In the genomic region with DNA sequence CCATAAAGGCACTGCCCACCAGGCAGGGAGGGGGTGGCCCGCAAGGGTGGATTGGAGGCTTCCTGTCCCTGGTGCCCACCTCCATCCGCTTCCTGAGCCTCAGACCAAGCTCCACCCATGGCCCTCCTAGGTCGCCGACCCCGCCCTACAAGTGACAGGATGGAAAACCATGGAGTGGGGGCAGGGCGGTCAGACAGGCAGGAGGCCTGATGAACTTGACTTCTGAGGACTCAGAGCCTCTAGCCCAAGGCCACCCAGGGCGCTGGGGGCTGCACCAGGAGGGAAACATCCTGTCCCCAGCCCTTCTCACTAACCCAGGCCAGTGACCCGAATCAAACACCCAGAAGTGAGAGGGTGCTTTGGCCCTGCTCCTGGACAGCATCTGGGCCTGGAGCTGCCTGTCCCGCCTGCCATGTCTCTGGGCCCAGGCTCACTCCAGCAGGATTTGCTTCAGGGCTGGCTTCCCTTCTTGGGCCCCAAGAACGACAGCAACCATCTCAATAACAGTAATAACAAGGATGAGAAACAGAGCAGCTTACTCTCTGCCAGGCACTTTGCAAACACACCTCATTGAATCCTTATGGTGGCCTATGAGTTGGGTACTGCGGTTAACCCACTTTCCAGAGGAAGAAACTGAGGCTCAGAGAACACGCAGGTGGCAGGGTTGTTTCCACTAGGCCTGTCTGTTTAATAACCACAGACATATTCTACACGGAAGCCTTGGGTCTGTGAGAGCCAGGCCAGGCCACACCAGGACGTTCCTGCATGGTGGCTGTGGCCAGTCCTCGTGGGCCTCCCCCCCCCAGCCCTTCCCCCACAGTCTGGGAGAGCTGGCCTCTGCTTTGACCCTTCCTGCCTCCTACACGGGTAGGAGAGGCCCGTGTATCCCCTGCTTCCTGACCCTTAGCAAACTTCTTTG, we compare ENCODE assay signal across 1 cellular context.
A peak's percentile ranks its signal among the peaks of the same experiment; 100 is the strongest.
TF ChIP-seq lines count a peak whose summit lies in the region.

No MANE protein-coding gene starts in this region.

TF ChIP-seq in K562, 482 proteins besides CTCF, POLR2A, EP300 and RAD21 (continued from another document and continues in another):
- TF ChIP-seq, protein P1, sequence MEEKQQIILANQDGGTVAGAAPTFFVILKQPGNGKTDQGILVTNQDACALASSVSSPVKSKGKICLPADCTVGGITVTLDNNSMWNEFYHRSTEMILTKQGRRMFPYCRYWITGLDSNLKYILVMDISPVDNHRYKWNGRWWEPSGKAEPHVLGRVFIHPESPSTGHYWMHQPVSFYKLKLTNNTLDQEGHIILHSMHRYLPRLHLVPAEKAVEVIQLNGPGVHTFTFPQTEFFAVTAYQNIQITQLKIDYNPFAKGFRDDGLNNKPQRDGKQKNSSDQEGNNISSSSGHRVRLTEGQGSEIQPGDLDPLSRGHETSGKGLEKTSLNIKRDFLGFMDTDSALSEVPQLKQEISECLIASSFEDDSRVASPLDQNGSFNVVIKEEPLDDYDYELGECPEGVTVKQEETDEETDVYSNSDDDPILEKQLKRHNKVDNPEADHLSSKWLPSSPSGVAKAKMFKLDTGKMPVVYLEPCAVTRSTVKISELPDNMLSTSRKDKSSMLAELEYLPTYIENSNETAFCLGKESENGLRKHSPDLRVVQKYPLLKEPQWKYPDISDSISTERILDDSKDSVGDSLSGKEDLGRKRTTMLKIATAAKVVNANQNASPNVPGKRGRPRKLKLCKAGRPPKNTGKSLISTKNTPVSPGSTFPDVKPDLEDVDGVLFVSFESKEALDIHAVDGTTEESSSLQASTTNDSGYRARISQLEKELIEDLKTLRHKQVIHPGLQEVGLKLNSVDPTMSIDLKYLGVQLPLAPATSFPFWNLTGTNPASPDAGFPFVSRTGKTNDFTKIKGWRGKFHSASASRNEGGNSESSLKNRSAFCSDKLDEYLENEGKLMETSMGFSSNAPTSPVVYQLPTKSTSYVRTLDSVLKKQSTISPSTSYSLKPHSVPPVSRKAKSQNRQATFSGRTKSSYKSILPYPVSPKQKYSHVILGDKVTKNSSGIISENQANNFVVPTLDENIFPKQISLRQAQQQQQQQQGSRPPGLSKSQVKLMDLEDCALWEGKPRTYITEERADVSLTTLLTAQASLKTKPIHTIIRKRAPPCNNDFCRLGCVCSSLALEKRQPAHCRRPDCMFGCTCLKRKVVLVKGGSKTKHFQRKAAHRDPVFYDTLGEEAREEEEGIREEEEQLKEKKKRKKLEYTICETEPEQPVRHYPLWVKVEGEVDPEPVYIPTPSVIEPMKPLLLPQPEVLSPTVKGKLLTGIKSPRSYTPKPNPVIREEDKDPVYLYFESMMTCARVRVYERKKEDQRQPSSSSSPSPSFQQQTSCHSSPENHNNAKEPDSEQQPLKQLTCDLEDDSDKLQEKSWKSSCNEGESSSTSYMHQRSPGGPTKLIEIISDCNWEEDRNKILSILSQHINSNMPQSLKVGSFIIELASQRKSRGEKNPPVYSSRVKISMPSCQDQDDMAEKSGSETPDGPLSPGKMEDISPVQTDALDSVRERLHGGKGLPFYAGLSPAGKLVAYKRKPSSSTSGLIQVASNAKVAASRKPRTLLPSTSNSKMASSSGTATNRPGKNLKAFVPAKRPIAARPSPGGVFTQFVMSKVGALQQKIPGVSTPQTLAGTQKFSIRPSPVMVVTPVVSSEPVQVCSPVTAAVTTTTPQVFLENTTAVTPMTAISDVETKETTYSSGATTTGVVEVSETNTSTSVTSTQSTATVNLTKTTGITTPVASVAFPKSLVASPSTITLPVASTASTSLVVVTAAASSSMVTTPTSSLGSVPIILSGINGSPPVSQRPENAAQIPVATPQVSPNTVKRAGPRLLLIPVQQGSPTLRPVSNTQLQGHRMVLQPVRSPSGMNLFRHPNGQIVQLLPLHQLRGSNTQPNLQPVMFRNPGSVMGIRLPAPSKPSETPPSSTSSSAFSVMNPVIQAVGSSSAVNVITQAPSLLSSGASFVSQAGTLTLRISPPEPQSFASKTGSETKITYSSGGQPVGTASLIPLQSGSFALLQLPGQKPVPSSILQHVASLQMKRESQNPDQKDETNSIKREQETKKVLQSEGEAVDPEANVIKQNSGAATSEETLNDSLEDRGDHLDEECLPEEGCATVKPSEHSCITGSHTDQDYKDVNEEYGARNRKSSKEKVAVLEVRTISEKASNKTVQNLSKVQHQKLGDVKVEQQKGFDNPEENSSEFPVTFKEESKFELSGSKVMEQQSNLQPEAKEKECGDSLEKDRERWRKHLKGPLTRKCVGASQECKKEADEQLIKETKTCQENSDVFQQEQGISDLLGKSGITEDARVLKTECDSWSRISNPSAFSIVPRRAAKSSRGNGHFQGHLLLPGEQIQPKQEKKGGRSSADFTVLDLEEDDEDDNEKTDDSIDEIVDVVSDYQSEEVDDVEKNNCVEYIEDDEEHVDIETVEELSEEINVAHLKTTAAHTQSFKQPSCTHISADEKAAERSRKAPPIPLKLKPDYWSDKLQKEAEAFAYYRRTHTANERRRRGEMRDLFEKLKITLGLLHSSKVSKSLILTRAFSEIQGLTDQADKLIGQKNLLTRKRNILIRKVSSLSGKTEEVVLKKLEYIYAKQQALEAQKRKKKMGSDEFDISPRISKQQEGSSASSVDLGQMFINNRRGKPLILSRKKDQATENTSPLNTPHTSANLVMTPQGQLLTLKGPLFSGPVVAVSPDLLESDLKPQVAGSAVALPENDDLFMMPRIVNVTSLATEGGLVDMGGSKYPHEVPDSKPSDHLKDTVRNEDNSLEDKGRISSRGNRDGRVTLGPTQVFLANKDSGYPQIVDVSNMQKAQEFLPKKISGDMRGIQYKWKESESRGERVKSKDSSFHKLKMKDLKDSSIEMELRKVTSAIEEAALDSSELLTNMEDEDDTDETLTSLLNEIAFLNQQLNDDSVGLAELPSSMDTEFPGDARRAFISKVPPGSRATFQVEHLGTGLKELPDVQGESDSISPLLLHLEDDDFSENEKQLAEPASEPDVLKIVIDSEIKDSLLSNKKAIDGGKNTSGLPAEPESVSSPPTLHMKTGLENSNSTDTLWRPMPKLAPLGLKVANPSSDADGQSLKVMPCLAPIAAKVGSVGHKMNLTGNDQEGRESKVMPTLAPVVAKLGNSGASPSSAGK (IDR thresholded peaks at IDR 0.05) = no peak; the same call in 1 of the 2 replicates
- TF ChIP-seq CHD2 (IDR thresholded peaks at IDR 0.05; ENCODE audit: low read depth, low read length) (no peak), ZNF696 (CRISPR knock-in tag; conservative IDR thresholded peaks at IDR 0.05) (no peak), TGIF2 (CRISPR knock-in tag; IDR thresholded peaks at IDR 0.05) (no peak), ZNF785 (CRISPR knock-in tag; IDR thresholded peaks at IDR 0.05) (no peak), MCM2 (IDR thresholded peaks at IDR 0.05; ENCODE audit: low read depth) (no peak), SNRNP70 (optimal IDR thresholded peaks at IDR 0.05; ENCODE audit: low read depth, low read length) (no peak), SMAD3 (CRISPR knock-in tag; conservative IDR thresholded peaks at IDR 0.05) (no peak), PTTG1 (tag; IDR thresholded peaks at IDR 0.05; ENCODE audit: low read depth) (no peak), CEBPG (CRISPR knock-in tag; IDR thresholded peaks at IDR 0.05) (no peak), CEBPG (tag; conservative IDR thresholded peaks at IDR 0.05 in 1 of 2, IDR thresholded peaks at IDR 0.05 in 1 of 2) (no peak), LEF1 (IDR thresholded peaks at IDR 0.05) (peak; percentile 76; the same call in 1 of the 2 replicates), SMARCA4 (IDR thresholded peaks at IDR 0.05) (peak; percentile 36; the same call in 1 of the 2 replicates), FIP1L1 (IDR thresholded peaks at IDR 0.05; ENCODE audit: low read depth, low read length, poor library complexity, severe bottlenecking) (no peak), NFE2L1 (tag; IDR thresholded peaks at IDR 0.05; ENCODE audit: borderline replicate concordance, low read depth) (no peak), PCBP2 (IDR thresholded peaks at IDR 0.05; ENCODE audit: low read depth, low read length, poor library complexity, severe bottlenecking) (no peak), KHSRP (IDR thresholded peaks at IDR 0.05) (no peak), BRD4 (IDR thresholded peaks at IDR 0.05) (no peak), POLR2AphosphoS5 (IDR thresholded peaks at IDR 0.05; ENCODE audit: control insufficient read depth, insufficient read depth, low read depth, low read length) (peak; percentile 38; the same call in 1 of the 2 replicates), POLR3A (IDR thresholded peaks at IDR 0.05; ENCODE audit: borderline replicate concordance, extremely low read depth, insufficient read depth, insufficient read length) (no peak), ZFPM2 (CRISPR knock-in tag; IDR thresholded peaks at IDR 0.05) (no peak), ZNF717 (CRISPR knock-in tag; IDR thresholded peaks at IDR 0.05) (no peak), NELFE (IDR thresholded peaks at IDR 0.05; ENCODE audit: insufficient read depth, insufficient read length) (no peak), DMBX1 (CRISPR knock-in tag; IDR thresholded peaks at IDR 0.05; ENCODE audit: borderline replicate concordance) (peak; percentile 10; the same call in 1 of the 2 replicates), NFXL1 (CRISPR knock-in tag; IDR thresholded peaks at IDR 0.05) (no peak), CBX2 (IDR thresholded peaks at IDR 0.05; ENCODE audit: insufficient read depth, low read length, poor library complexity, severe bottlenecking) (no peak), ELF4 (CRISPR knock-in tag; IDR thresholded peaks at IDR 0.05) (no peak), ZNF253 (CRISPR knock-in tag; conservative IDR thresholded peaks at IDR 0.05) (no peak), CBFA2T2 (conservative IDR thresholded peaks at IDR 0.05) (no peak), SETDB1 (IDR thresholded peaks at IDR 0.05; ENCODE audit: low read length) (no peak), MTA2 (IDR thresholded peaks at IDR 0.05; ENCODE audit: low read depth) (no peak), ETV6 (IDR thresholded peaks at IDR 0.05; ENCODE audit: borderline replicate concordance in 1 of 2, low read depth in 2 of 2, low read length in 1 of 2) (no peak), ETV6 (CRISPR knock-in tag; IDR thresholded peaks at IDR 0.05; ENCODE audit: borderline replicate concordance) (no peak), ZZZ3 (IDR thresholded peaks at IDR 0.05) (no peak), JUND (IDR thresholded peaks at IDR 0.05; ENCODE audit: borderline replicate concordance, low read depth, low read length) (peak; percentile 51; the same call in 1 of the 2 replicates), JUND (tag; IDR thresholded peaks at IDR 0.05; ENCODE audit: borderline replicate concordance, low read depth, low read length) (peak; percentile 49; the same call in 2 of the 3 replicates), IFI16 (CRISPR knock-in tag; IDR thresholded peaks at IDR 0.05) (no peak), TCFL5 (CRISPR knock-in tag; conservative IDR thresholded peaks at IDR 0.05) (no peak), BACH1 (tag; IDR thresholded peaks at IDR 0.05) (no peak), ZNF12 (CRISPR knock-in tag; IDR thresholded peaks at IDR 0.05) (0 out of 2 replicates have a peak, but pooled peaks have one; percentile 53), SOX6 (IDR thresholded peaks at IDR 0.05) (no peak), SRF (CRISPR knock-in tag; IDR thresholded peaks at IDR 0.05) (peak in 1 of 2 experiments; percentile 60; a peak in 1 of 4 replicates), DACH1 (IDR thresholded peaks at IDR 0.05; ENCODE audit: partially characterized antibody) (no peak), CREM (IDR thresholded peaks at IDR 0.05; ENCODE audit: low read depth) (peak; percentile 65; the same call in 1 of the 2 replicates)
- TF ChIP-seq, protein P2, sequence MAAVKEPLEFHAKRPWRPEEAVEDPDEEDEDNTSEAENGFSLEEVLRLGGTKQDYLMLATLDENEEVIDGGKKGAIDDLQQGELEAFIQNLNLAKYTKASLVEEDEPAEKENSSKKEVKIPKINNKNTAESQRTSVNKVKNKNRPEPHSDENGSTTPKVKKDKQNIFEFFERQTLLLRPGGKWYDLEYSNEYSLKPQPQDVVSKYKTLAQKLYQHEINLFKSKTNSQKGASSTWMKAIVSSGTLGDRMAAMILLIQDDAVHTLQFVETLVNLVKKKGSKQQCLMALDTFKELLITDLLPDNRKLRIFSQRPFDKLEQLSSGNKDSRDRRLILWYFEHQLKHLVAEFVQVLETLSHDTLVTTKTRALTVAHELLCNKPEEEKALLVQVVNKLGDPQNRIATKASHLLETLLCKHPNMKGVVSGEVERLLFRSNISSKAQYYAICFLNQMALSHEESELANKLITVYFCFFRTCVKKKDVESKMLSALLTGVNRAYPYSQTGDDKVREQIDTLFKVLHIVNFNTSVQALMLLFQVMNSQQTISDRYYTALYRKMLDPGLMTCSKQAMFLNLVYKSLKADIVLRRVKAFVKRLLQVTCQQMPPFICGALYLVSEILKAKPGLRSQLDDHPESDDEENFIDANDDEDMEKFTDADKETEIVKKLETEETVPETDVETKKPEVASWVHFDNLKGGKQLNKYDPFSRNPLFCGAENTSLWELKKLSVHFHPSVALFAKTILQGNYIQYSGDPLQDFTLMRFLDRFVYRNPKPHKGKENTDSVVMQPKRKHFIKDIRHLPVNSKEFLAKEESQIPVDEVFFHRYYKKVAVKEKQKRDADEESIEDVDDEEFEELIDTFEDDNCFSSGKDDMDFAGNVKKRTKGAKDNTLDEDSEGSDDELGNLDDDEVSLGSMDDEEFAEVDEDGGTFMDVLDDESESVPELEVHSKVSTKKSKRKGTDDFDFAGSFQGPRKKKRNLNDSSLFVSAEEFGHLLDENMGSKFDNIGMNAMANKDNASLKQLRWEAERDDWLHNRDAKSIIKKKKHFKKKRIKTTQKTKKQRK (IDR thresholded peaks at IDR 0.05; ENCODE audit: borderline replicate concordance, low read depth, low read length) = no peak
- TF ChIP-seq, protein P3, sequence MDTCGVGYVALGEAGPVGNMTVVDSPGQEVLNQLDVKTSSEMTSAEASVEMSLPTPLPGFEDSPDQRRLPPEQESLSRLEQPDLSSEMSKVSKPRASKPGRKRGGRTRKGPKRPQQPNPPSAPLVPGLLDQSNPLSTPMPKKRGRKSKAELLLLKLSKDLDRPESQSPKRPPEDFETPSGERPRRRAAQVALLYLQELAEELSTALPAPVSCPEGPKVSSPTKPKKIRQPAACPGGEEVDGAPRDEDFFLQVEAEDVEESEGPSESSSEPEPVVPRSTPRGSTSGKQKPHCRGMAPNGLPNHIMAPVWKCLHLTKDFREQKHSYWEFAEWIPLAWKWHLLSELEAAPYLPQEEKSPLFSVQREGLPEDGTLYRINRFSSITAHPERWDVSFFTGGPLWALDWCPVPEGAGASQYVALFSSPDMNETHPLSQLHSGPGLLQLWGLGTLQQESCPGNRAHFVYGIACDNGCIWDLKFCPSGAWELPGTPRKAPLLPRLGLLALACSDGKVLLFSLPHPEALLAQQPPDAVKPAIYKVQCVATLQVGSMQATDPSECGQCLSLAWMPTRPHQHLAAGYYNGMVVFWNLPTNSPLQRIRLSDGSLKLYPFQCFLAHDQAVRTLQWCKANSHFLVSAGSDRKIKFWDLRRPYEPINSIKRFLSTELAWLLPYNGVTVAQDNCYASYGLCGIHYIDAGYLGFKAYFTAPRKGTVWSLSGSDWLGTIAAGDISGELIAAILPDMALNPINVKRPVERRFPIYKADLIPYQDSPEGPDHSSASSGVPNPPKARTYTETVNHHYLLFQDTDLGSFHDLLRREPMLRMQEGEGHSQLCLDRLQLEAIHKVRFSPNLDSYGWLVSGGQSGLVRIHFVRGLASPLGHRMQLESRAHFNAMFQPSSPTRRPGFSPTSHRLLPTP (IDR thresholded peaks at IDR 0.05; ENCODE audit: borderline replicate concordance, extremely low read depth, insufficient read length) = no peak
- TF ChIP-seq, protein P4, sequence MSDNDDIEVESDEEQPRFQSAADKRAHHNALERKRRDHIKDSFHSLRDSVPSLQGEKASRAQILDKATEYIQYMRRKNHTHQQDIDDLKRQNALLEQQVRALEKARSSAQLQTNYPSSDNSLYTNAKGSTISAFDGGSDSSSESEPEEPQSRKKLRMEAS (CRISPR knock-in tag; IDR thresholded peaks at IDR 0.05) = peak; percentile 12; the same call in 1 of the 2 replicates
